In the genomic region with DNA sequence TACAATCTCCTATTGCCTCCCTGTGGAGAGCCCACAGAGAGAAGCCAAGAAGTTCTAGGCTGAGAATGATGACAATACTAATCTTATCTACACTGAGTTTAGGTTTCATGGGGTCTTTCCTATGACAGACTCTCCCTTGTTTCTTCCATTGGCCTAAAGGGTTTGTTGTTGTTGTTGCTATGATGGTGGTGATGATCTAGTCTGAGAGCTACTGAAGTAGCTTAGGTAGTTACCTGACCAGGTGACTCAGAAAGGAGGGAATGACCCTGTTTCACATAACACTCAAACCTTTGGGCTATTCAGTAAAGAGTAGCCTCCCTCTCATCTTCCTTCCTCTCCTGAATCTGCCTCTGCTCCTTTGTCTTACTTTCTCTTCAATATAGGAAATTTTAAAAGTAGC, we compare ENCODE assay signal across 29 cellular contexts.
"Had no signal": no experiment of that assay in that cellular context is flagged by ENCODE, and none has a peak within 500 bp of the region (broad histone marks: within the 10 kb centered on the region; RNA-seq: fewer than 3 reads in every experiment).

No MANE protein-coding gene starts in this region.

- H3K9me3 Mint-ChIP-seq: activated CD4-positive, alpha-beta T cell treated with anti-CD3 and anti-CD28 coated beads, Interleukin-2, amount 10 ng/mL, durations not matched to agents 24 days and 14 days; central memory CD8-positive, alpha-beta T cell had no signal

- DNase-seq: activated CD4-positive, alpha-beta memory T cell treated with anti-CD3 and anti-CD28 coated beads for 36 hours; activated CD4-positive, alpha-beta T cell treated with anti-CD3 and anti-CD28 coated beads, Interleukin-2, amount 10 ng/mL, durations not matched to agents 24 days and 14 days; activated CD8-positive, alpha-beta memory T cell treated with anti-CD3 and anti-CD28 coated beads, Interleukin-2, amount 50 U/mL, for 48 hours; activated naive CD8-positive, alpha-beta T cell treated with anti-CD3 and anti-CD28 coated beads, Interleukin-2, amount 50 U/mL, for 24 hours; activated T-cell treated with anti-CD3 and anti-CD28 coated beads, Interleukin-2, amount 50 U/mL, for 48 hours; amygdala; esophagus squamous epithelium; islet precursor cell; left cardiac atrium; left ventricle myocardium superior; naive B cell; nephron progenitor cell; ovary; retina; stimulated activated CD4-positive, alpha-beta T cell treated with anti-CD3 and anti-CD28 coated beads, Interleukin-4, amount 100 ng/mL, for 24 hours; stimulated activated naive B cell treated with anti-CD40 and anti-IgM and Interleukin-4, amounts not matched to agents 10 μg/mL and 1 μg/mL and 100 μg/mL, for 72 hours had no signal

- H3K4me3 Mint-ChIP-seq: activated CD4-positive, alpha-beta memory T cell treated with anti-CD3 and anti-CD28 coated beads for 36 hours; activated CD4-positive, alpha-beta T cell treated with anti-CD3 and anti-CD28 coated beads, Interleukin-2, amount 10 ng/mL, durations not matched to agents 24 days and 14 days; activated naive CD4-positive, alpha-beta T cell treated with anti-CD3 and anti-CD28 coated beads, Interleukin-2, amount 50 U/mL, for 24 hours; activated naive CD8-positive, alpha-beta T cell treated with anti-CD3 and anti-CD28 coated beads, Interleukin-2, amount 50 U/mL, for 24 hours; central memory CD8-positive, alpha-beta T cell; dendritic cell treated with granulocyte-macrophage colony-stimulating factor and Interleukin-4, amounts not matched to agents 40 ng/mL and 50 ng/mL, for 4 days; mesothelial cell of epicardium; naive B cell; nephron progenitor cell; stimulated activated naive B cell treated with anti-CD40 and anti-IgM and Interleukin-4, amounts not matched to agents 10 μg/mL and 1 μg/mL and 100 μg/mL, for 72 hours had no signal

- H3K4me1 Mint-ChIP-seq: activated naive CD4-positive, alpha-beta T cell treated with anti-CD3 and anti-CD28 coated beads, Interleukin-2, amount 50 U/mL, for 24 hours; activated naive CD8-positive, alpha-beta T cell treated with anti-CD3 and anti-CD28 coated beads, Interleukin-2, amount 50 U/mL, for 24 hours; central memory CD8-positive, alpha-beta T cell; naive B cell; stimulated activated naive B cell treated with anti-CD40 and anti-IgM and Interleukin-4, amounts not matched to agents 10 μg/mL and 1 μg/mL and 100 μg/mL, for 72 hours had no signal

- H3K4me3 ChIP-seq: esophagus squamous epithelium, ovary, skin epidermis, tibial nerve had no signal

- ATAC-seq: activated naive CD8-positive, alpha-beta T cell treated with anti-CD3 and anti-CD28 coated beads, Interleukin-2, amount 50 U/mL, for 24 hours; left cardiac atrium; left ventricle myocardium superior; sciatic nerve; stimulated activated naive B cell treated with anti-CD40 and anti-IgM and Interleukin-4, amounts not matched to agents 10 μg/mL and 1 μg/mL and 100 μg/mL, for 72 hours had no signal

- H3K27me3 Mint-ChIP-seq: dendritic cell treated with granulocyte-macrophage colony-stimulating factor and Interleukin-4, amounts not matched to agents 40 ng/mL and 50 ng/mL, for 4 days; progenitor cell of endocrine pancreas had no signal

- H3K27ac Mint-ChIP-seq: activated CD4-positive, alpha-beta memory T cell treated with anti-CD3 and anti-CD28 coated beads for 36 hours; activated CD4-positive, alpha-beta T cell treated with anti-CD3 and anti-CD28 coated beads, Interleukin-2, amount 10 ng/mL, durations not matched to agents 24 days and 14 days; activated naive CD4-positive, alpha-beta T cell treated with anti-CD3 and anti-CD28 coated beads, Interleukin-2, amount 50 U/mL, for 24 hours; activated naive CD8-positive, alpha-beta T cell treated with anti-CD3 and anti-CD28 coated beads, Interleukin-2, amount 50 U/mL, for 24 hours; activated T-helper 2 cell treated with anti-CD3 and anti-CD28 coated beads, Interferon-gamma antibody, Interleukin-2, Interleukin-4, amounts not matched to agents 10 μg/mL and 5 μg/mL and 100 μg/mL, durations not matched to agents 14 hours and 24 hours and 36 hours; dendritic cell treated with granulocyte-macrophage colony-stimulating factor and Interleukin-4, amounts not matched to agents 40 ng/mL and 50 ng/mL, for 4 days; mesothelial cell of epicardium; nephron progenitor cell; progenitor cell of endocrine pancreas; stimulated activated naive B cell treated with anti-CD40 and anti-IgM and Interleukin-4, amounts not matched to agents 10 μg/mL and 1 μg/mL and 100 μg/mL, for 72 hours had no signal

- H3K36me3 Mint-ChIP-seq: activated CD4-positive, alpha-beta memory T cell treated with anti-CD3 and anti-CD28 coated beads for 36 hours; mesothelial cell of epicardium had no signal

- H3K27me3 ChIP-seq: esophagus squamous epithelium, ovary, tibial nerve had no signal

- H3K36me3 ChIP-seq: esophagus squamous epithelium, ovary, tibial nerve had no signal

- H3K27ac ChIP-seq: epithelial cell of prostate, esophagus squamous epithelium, ovary, skin epidermis, tibial nerve, VCaP had no signal

- FAIRE-seq: frontal cortex, TTC549 had no signal
